20 cellular contexts compared by ENCODE assay signal in genomic region chr2:85234879-85235278, GRCh38.
A peak's percentile ranks its signal among the peaks of the same experiment; 100 is the strongest.
DNase-seq lines count a peak whose midpoint lies in the region; ATAC-seq, FAIRE-seq and TF ChIP-seq lines count a peak whose summit lies in the region.
"Had no signal": no experiment of that assay in that cellular context is flagged by ENCODE, and none has a peak within 500 bp of the region (broad histone marks: within the 10 kb centered on the region; RNA-seq: fewer than 3 reads in every experiment).

No MANE protein-coding gene starts in this region.

- ATAC-seq in GM12878 (no peak), HG03159 (IDR thresholded peaks at IDR 0.05; ENCODE audit: unreplicated experiment) (no peak), HG03025 (IDR thresholded peaks at IDR 0.05; ENCODE audit: low FRiP score, unreplicated experiment) (no peak)
- ATAC-seq: T-helper 17 cell had no signal

- H3K27me3 ChIP-seq in HAP-1 (ENCODE audit: low read depth): no peaks in the 10 kb centered on the region
- H3K27me3 ChIP-seq in GM12878 (replicated peaks in 1 of 2; ENCODE audit: control insufficient read depth in 2 of 2, insufficient read depth in 2 of 2, low read length in 1 of 2): no peaks in the 10 kb centered on the region; a peak in 1 of 4 replicates
- H3K27me3 ChIP-seq: sigmoid colon, tibial artery had no signal

- TF ChIP-seq RAD21 in GM12878 (IDR thresholded peaks at IDR 0.05; ENCODE audit: insufficient read depth, low read depth, low read length): no peak

- H3K36me3 ChIP-seq in HAP-1 (replicated peaks) (no peaks in the 10 kb centered on the region), GM12878 (ENCODE audit: control insufficient read depth in 2 of 2, insufficient read depth in 2 of 2, low read length in 1 of 2) (no peaks in the 10 kb centered on the region)
- H3K36me3 ChIP-seq: sigmoid colon, tibial artery had no signal

- H2AFZ ChIP-seq in GM12878 (ENCODE audit: control insufficient read depth, low read depth, low read length): no peak overlapping the region

- H3K4me3 Mint-ChIP-seq in nephron progenitor cell: peak overlapping the region; percentile 5
- H3K4me3 Mint-ChIP-seq: activated CD4-positive, alpha-beta T cell treated with anti-CD3 and anti-CD28 coated beads, Interleukin-2, amount 10 ng/mL, durations not matched to agents 24 days and 14 days; activated T-cell treated with anti-CD3 and anti-CD28 coated beads, Interleukin-2, amount 50 U/mL, for 24 hours; naive B cell; T-helper 17 cell had no signal

- peaks cover 85% of the 10 kb centered on the region for H3K4me1 Mint-ChIP-seq in nephron progenitor cell
- H3K4me1 Mint-ChIP-seq: activated CD4-positive, alpha-beta T cell treated with anti-CD3 and anti-CD28 coated beads, Interleukin-2, amount 10 ng/mL, durations not matched to agents 24 days and 14 days had no signal

- H3K9ac ChIP-seq in GM12878 (ENCODE audit: control insufficient read depth, insufficient read depth, low read length): no peak overlapping the region

- in situ Hi-C loops in HAP-1 (cut with MboI; ENCODE audit: low sequenced_read_pairs) (no loop called here), GM12878 (cut with MboI) (no loop called here)

- TF ChIP-seq CTCF in GM12878 (IDR thresholded peaks at IDR 0.05 in 2 of 3, conservative IDR thresholded peaks at IDR 0.05 in 1 of 3; ENCODE audit: control insufficient read depth in 2 of 3, extremely low read depth in 1 of 3, insufficient read depth in 1 of 3, low read depth in 3 of 3, low read length in 3 of 3): no peak
- no peak for TF ChIP-seq CTCF in nephron progenitor cell (IDR thresholded peaks at IDR 0.05)

- H4K20me1 ChIP-seq in GM12878 (ENCODE audit: control insufficient read depth, insufficient read depth): no peaks in the 10 kb centered on the region

- H3K4me3 ChIP-seq in HAP-1: no peak overlapping the region
- H3K4me3 ChIP-seq in GM12878: no peak overlapping the region
- H3K4me3 ChIP-seq: sigmoid colon, tibial artery had no signal

- POLR2A ChIA-PET in GM12878 (lab: Charles Lee): no interaction called here

- SMC1A ChIA-PET in GM12878 (lab: Charles Lee; ENCODE audit: uncharacterized antibody, unreplicated experiment): no interaction called here

- peaks cover 31% of the 10 kb centered on the region for H3K4me1 ChIP-seq in HAP-1
- H3K4me1 ChIP-seq in GM12878 (ENCODE audit: control insufficient read depth, insufficient read depth, low read length): no peaks in the 10 kb centered on the region
- H3K4me1 ChIP-seq: sigmoid colon had no signal

- WGBS in GM12878 (ENCODE audit: insufficient coverage, insufficient replicate concordance, low lambda C conversion rate, missing lambda C conversion rate): 45% methylated on average over 2 of the region's 2 CpGs

- no TSS peak for BruUV-seq in GM12878 (replicated peaks; lab: Mats Ljungman, UMichigan)

- no peak for TF ChIP-seq POLR2A in GM12878 (IDR thresholded peaks at IDR 0.05; ENCODE audit: low read depth, low read length)

- CTCF ChIA-PET in GM12878 (lab: Yijun Ruan, JAX): no interaction called here

- no peaks in the 10 kb centered on the region for H3K79me2 ChIP-seq in GM12878 (ENCODE audit: control insufficient read depth, insufficient read depth, low read length)

- no peaks in the 10 kb centered on the region for H3K9me3 Mint-ChIP-seq in nephron progenitor cell
- H3K9me3 Mint-ChIP-seq: activated CD4-positive, alpha-beta T cell treated with anti-CD3 and anti-CD28 coated beads, Interleukin-2, amount 10 ng/mL, durations not matched to agents 24 days and 14 days; activated T-cell treated with anti-CD3 and anti-CD28 coated beads, Interleukin-2, amount 50 U/mL, for 24 hours; naive B cell had no signal

- H3K27ac ChIP-seq in GM12878 (ENCODE audit: control insufficient read depth, insufficient read depth): no peak overlapping the region
- H3K27ac ChIP-seq: sigmoid colon, tibial artery had no signal

- H3K4me2 ChIP-seq in GM12878 (ENCODE audit: control insufficient read depth, insufficient read depth): no peak overlapping the region

- no peaks in the 10 kb centered on the region for H3K27me3 Mint-ChIP-seq in nephron progenitor cell (ENCODE audit: low read depth, poor library complexity)

- TF ChIP-seq EP300 in GM12878 (IDR thresholded peaks at IDR 0.05; ENCODE audit: borderline replicate concordance in 1 of 2, control insufficient read depth in 1 of 2, low read depth in 2 of 2, low read length in 2 of 2): no peak

- H3K9me3 ChIP-seq in HAP-1: no peaks in the 10 kb centered on the region
- no peaks in the 10 kb centered on the region for H3K9me3 ChIP-seq in GM12878 (replicated peaks; ENCODE audit: control insufficient read depth, insufficient read depth, low read length)
- H3K9me3 ChIP-seq: sigmoid colon, tibial artery had no signal

- DNase-seq in HAP-1 (ENCODE audit: low spot score in 2 of 2) (peak; percentile 62 to 66), NCI-H2107 (lab: John Stamatoyannopoulos, UW) (peak; percentile 30), GM12878 (ENCODE audit: low read depth, low spot score) (no peak), nephron progenitor cell (peak; percentile 46), SKM-1 (lab: John Stamatoyannopoulos, UW; ENCODE audit: unreplicated experiment) (no peak), NAMALWA (ENCODE audit: low spot score) (no peak)
- DNase-seq: activated CD4-positive, alpha-beta T cell treated with anti-CD3 and anti-CD28 coated beads, Interleukin-2, amount 10 ng/mL, durations not matched to agents 24 days and 14 days; activated T-cell treated with anti-CD3 and anti-CD28 coated beads, Interleukin-2, amount 50 U/mL, for 24 hours; AML-193; central memory CD4-positive, alpha-beta T cell; naive B cell; NCI-H526; RPMI8226; sigmoid colon; stimulated activated CD4-positive, alpha-beta T cell treated with anti-CD3 and anti-CD28 coated beads, Interleukin-2, amount 100 ng/mL, for 48 hours; T-helper 17 cell had no signal

- peaks cover 18% of the 10 kb centered on the region for H3K36me3 Mint-ChIP-seq in nephron progenitor cell (ENCODE audit: low read depth)
- H3K36me3 Mint-ChIP-seq: naive B cell had no signal

- RAD21 ChIA-PET in GM12878 (lab: Charles Lee; ENCODE audit: unreplicated experiment): no interaction called here

- peak overlapping the region; percentile 96 for H3K27ac Mint-ChIP-seq in nephron progenitor cell
- H3K27ac Mint-ChIP-seq: activated CD4-positive, alpha-beta T cell treated with anti-CD3 and anti-CD28 coated beads, Interleukin-2, amount 10 ng/mL, durations not matched to agents 24 days and 14 days; activated T-cell treated with anti-CD3 and anti-CD28 coated beads, Interleukin-2, amount 50 U/mL, for 24 hours; naive B cell; T-helper 17 cell had no signal

- FAIRE-seq in GM12878 (lab: Jason Lieb, UNC): no peak
- FAIRE-seq: keratinocyte had no signal

- intact Hi-C loops in GM12878 (cut with micrococcal nuclease; ENCODE audit: unreplicated experiment): no loop called here

TF ChIP-seq in GM12878, 131 proteins besides CTCF, POLR2A, EP300 and RAD21:
- TF ChIP-seq NR2F1 (conservative IDR thresholded peaks at IDR 0.05): peak; percentile 25; the same call in 1 of the 2 replicates
- TF ChIP-seq TAF1 (IDR thresholded peaks at IDR 0.05; ENCODE audit: borderline replicate concordance, low read depth, low read length): no peak
TF ChIP-seq in GM12878: peak in this region for 1.

Comparison
In these comparisons a context has a peak if more than half of its experiments do, and no peak if none do; other contexts are left out.
1. DNase-seq: peak in HAP-1 (2 of 2), NCI-H2107 (single experiment) and nephron progenitor cell (single experiment); none in GM12878 (single experiment), SKM-1 (single experiment) and NAMALWA (single experiment).